Comparison of ENCODE assay signal across 13 cellular contexts in the genomic region with DNA sequence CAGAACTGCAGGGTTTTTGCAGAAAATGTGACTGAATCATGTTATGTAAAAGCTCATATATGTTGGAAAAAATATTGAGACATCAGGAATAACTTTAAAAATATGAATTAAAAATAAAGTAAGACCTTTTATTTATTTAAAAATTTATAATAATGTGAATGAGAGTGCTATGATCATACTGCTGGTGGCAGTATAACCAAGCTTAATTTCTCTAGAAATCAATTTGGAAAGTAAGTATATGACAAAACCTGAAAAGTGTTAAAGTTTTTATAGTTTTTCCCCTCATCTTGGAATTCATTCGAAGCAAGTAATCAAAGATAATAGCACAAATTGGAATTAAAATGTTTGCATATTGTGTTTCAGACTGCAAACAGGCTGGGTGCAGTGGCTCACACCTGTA. TPM values are rescaled to one million over a fixed set of nuclear protein-coding genes. Genes with fewer than 3 reads are reported as not detected.
DNase-seq lines count a peak whose midpoint lies in the region; ATAC-seq, FAIRE-seq and TF ChIP-seq lines count a peak whose summit lies in the region.
"Had no signal": no experiment of that assay in that cellular context is flagged by ENCODE, and none has a peak within 500 bp of the region (broad histone marks: within the 10 kb centered on the region; RNA-seq: fewer than 3 reads in every experiment).

No MANE protein-coding gene starts in this region.

- H3K4me2 ChIP-seq in HepG2 (ENCODE audit: low read depth, low read length) = no peak overlapping the region

- no peak overlapping the region for H3K4me3 ChIP-seq in right lobe of liver
- no peak overlapping the region for H3K4me3 ChIP-seq in HepG2 (replicated peaks in 1 of 3; ENCODE audit: insufficient read depth in 1 of 3, low read depth in 2 of 3, low read length in 3 of 3)
- H3K4me3 ChIP-seq in epithelial cell of proximal tubule (ENCODE audit: low read depth, low read length) = no peak overlapping the region
- no peak overlapping the region for H3K4me3 ChIP-seq in transverse colon

- no peak overlapping the region for H3K9ac ChIP-seq in HepG2 (ENCODE audit: insufficient read depth, low read depth, low read length)

- TF ChIP-seq POLR2A in right lobe of liver (IDR thresholded peaks at IDR 0.05) = no peak
- no peak for TF ChIP-seq POLR2A in HepG2 (IDR thresholded peaks at IDR 0.05; ENCODE audit: insufficient read depth in 1 of 2, low read depth in 2 of 2, low read length in 2 of 2)
- TF ChIP-seq POLR2A in transverse colon (IDR thresholded peaks at IDR 0.05) = no peak

- TF ChIP-seq RAD21 in HepG2 (CRISPR knock-in tag; IDR thresholded peaks at IDR 0.05) = no peak

- H3K27me3 ChIP-seq in right lobe of liver (no peaks in the 10 kb centered on the region), HepG2 (ENCODE audit: control insufficient read depth in 1 of 2, insufficient read depth in 2 of 2, low read length in 2 of 2) (no peaks in the 10 kb centered on the region), transverse colon (no peaks in the 10 kb centered on the region)

- ATAC-seq in right lobe of liver = no peak
- ATAC-seq in HepG2 = no peak
- ATAC-seq: activated T-cell treated with anti-CD3 and anti-CD28 coated beads, Interleukin-2, amount 50 U/mL, for 72 hours had no signal

- in situ Hi-C loops in HepG2 (cut with HindIII; ENCODE audit: extremely low pct_ligation_motif_present, low pct_unique_long_range_greater_than_20kb) (no loop called here), transverse colon (cut with MboI; ENCODE audit: low pct_ligation_motif_present in 1 of 4, low pct_unique_long_range_greater_than_20kb in 1 of 4, low sequenced_read_pairs in 3 of 4) (loop anchor here (10.0 to 25.0 kb wide), 2 partner anchors 170 to 398 kb away; a partner anchor contains a TSS)

- TF ChIP-seq EP300 in HepG2 (IDR thresholded peaks at IDR 0.05; ENCODE audit: low read depth in 2 of 2, low read length in 2 of 2) (no peak), HepG2 (CRISPR knock-in tag; IDR thresholded peaks at IDR 0.05; ENCODE audit: borderline replicate concordance) (no peak), transverse colon (IDR thresholded peaks at IDR 0.05; ENCODE audit: low read depth) (no peak)

- H3K27ac ChIP-seq in right lobe of liver (no peak overlapping the region), HepG2 (ENCODE audit: extremely low read length, insufficient read depth, low read length) (no peak overlapping the region), transverse colon (no peak overlapping the region)
- H3K27ac ChIP-seq: HL-60 had no signal

- H3K36me3 ChIP-seq in right lobe of liver = no peaks in the 10 kb centered on the region
- no peaks in the 10 kb centered on the region for H3K36me3 ChIP-seq in HepG2 (replicated peaks in 1 of 2; ENCODE audit: control insufficient read depth in 1 of 2, insufficient read depth in 2 of 2, low read length in 2 of 2)
- no peaks in the 10 kb centered on the region for H3K36me3 ChIP-seq in transverse colon

- peaks cover 0 to 9% (median 2%) of the 10 kb centered on the region in 4 donors for H3K4me1 ChIP-seq in right lobe of liver
- H3K4me1 ChIP-seq in HepG2 (ENCODE audit: insufficient read depth, low read length) = peaks cover 9% of the 10 kb centered on the region
- peaks cover 7 to 57% (median 18%) of the 10 kb centered on the region in 4 donors for H3K4me1 ChIP-seq in transverse colon

- POLR2A ChIA-PET in HepG2 (lab: Yijun Ruan, JAX) = no interaction called here

- DNase-seq in right lobe of liver (no peak), HepG2 (ENCODE audit: low spot score) (no peak), NCI-H748 (lab: John Stamatoyannopoulos, UW; ENCODE audit: unreplicated experiment) (peak; percentile 34), epithelial cell of proximal tubule (ENCODE audit: low read depth) (no peak), transverse colon (no peak), 8988T (no peak), NCI-H187 treated with DMSO at 0.1 percent for 48 hours (lab: John Stamatoyannopoulos, UW) (no peak)
- DNase-seq in activated CD8-positive, alpha-beta memory T cell treated with anti-CD3 and anti-CD28 coated beads, Interleukin-2, amount 50 U/mL, for 48 hours = no peak
- DNase-seq: activated T-cell treated with anti-CD3 and anti-CD28 coated beads, Interleukin-2, amount 50 U/mL, for 72 hours; COR-L47; mesendoderm; NCI-H1417 had no signal

- H3K9me3 ChIP-seq in right lobe of liver = no peaks in the 10 kb centered on the region
- no peaks in the 10 kb centered on the region for H3K9me3 ChIP-seq in HepG2 (ENCODE audit: low read length)
- H3K9me3 ChIP-seq in transverse colon = no peaks in the 10 kb centered on the region

- intact Hi-C loops in right lobe of liver (cut with DNase I) = loop anchor here in 1 of 2 donors (5.0 kb wide), 1 partner anchor 87 kb away; no protein-coding TSS in a partner anchor
- intact Hi-C loops in HepG2 (cut with micrococcal nuclease; ENCODE audit: unreplicated experiment) = no loop called here
- intact Hi-C loops in transverse colon (cut with DNase I; ENCODE audit: low total_unique reads) = no loop called here

- H4K20me1 ChIP-seq in HepG2 (ENCODE audit: insufficient read depth, low read length) = peaks cover 12% of the 10 kb centered on the region

- TF ChIP-seq CTCF in right lobe of liver (IDR thresholded peaks at IDR 0.05) (peak in 3 of 4 donors; percentile 7 to 24 (median 11)), HepG2 (CRISPR knock-in tag; IDR thresholded peaks at IDR 0.05) (no peak), epithelial cell of proximal tubule (conservative IDR thresholded peaks at IDR 0.05; ENCODE audit: low read depth, low read length) (peak; percentile 27), transverse colon (IDR thresholded peaks at IDR 0.05) (peak in 4 of 5 experiments; percentile 7 to 27 (median 22))

- 36% methylated on average over 1 of the region's 1 CpG for whole genome bisulfite sequencing in right lobe of liver (ENCODE audit: insufficient coverage, low coverage, low lambda C conversion rate, missing lambda C conversion rate)
- WGBS in HepG2 (ENCODE audit: low lambda C conversion rate) = 92% methylated on average over 1 of the region's 1 CpG
- 55 to 74% methylated on average over 1 of the region's 1 CpG for WGBS in transverse colon (ENCODE audit: low coverage in 1 of 2), 2 donors

- CTCF ChIA-PET in HepG2 (lab: Yijun Ruan, JAX; ENCODE audit: low intra/inter-chr PET ratio, low total read pairs) = no interaction called here

- no peaks in the 10 kb centered on the region for H3K79me2 ChIP-seq in HepG2 (ENCODE audit: insufficient read depth, low read length)

- H2AFZ ChIP-seq in HepG2 (ENCODE audit: low read length) = no peak overlapping the region

- FAIRE-seq in HepG2 (lab: Jason Lieb, UNC) = no peak

- no TSS peak for BruUV-seq in HepG2 (replicated peaks; lab: Mats Ljungman, UMichigan)

TF ChIP-seq in HepG2, 621 proteins besides CTCF, POLR2A, EP300 and RAD21 (continues in another document):
- TF ChIP-seq FOXA3 (CRISPR knock-in tag; IDR thresholded peaks at IDR 0.05) (no peak), TEAD2 (CRISPR knock-in tag; IDR thresholded peaks at IDR 0.05) (no peak), ZNF33A (CRISPR knock-in tag; IDR thresholded peaks at IDR 0.05; ENCODE audit: borderline replicate concordance) (no peak), CC2D1A (CRISPR knock-in tag; IDR thresholded peaks at IDR 0.05) (no peak)
- TF ChIP-seq, protein P1, sequence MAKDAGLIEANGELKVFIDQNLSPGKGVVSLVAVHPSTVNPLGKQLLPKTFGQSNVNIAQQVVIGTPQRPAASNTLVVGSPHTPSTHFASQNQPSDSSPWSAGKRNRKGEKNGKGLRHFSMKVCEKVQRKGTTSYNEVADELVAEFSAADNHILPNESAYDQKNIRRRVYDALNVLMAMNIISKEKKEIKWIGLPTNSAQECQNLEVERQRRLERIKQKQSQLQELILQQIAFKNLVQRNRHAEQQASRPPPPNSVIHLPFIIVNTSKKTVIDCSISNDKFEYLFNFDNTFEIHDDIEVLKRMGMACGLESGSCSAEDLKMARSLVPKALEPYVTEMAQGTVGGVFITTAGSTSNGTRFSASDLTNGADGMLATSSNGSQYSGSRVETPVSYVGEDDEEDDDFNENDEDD (CRISPR knock-in tag; IDR thresholded peaks at IDR 0.05; ENCODE audit: borderline replicate concordance) = no peak

RNA-seq across cellular contexts. Expression of a gene that starts 7.5 kb away (rescaled TPM):
- total RNA-seq in right lobe of liver (1 to 10 TPM; 3.5 to 5.2 (median 4.6) TPM), HepG2 (2016; rRNA removed; fragmentation: Illumina TruSeq; extraction: Trizol) (7.2 and 13.2 TPM in 2 replicates), epithelial cell of proximal tubule (63.7 and 68.7 TPM in 2 replicates), transverse colon (10 to 100 TPM in 2 of 4 donors, 1 to 10 TPM in 2; 4.9 to 34.4 (median 12.4) TPM)
- 2.7 and 4.0 TPM in 2 replicates for total RNA-seq in HepG2 (2016; cell fraction: cytosol; rRNA removed; fragmentation: Illumina TruSeq; extraction: Trizol; ENCODE audit: low read depth)
- total RNA-seq in HepG2 (2016; cell fraction: insoluble cytoplasmic fraction; rRNA removed; fragmentation: Illumina TruSeq; extraction: Trizol) = 7.2 and 12.7 TPM in 2 replicates
- total RNA-seq in HepG2 (2016; cell fraction: membrane; rRNA removed; fragmentation: Illumina TruSeq; extraction: Trizol) = 3.5 and 4.7 TPM in 2 replicates
- 17.2 and 19.6 TPM in 2 replicates for total RNA-seq in HepG2 (2016; cell fraction: nucleus; rRNA removed; fragmentation: Illumina TruSeq; extraction: Trizol)
- 21.0 and 21.3 TPM in 2 replicates for polyA plus RNA-seq in HepG2 (2011; rRNA removed)
- polyA plus RNA-seq in HepG2 (2011; cell fraction: cytosol; rRNA removed) = 8.3 and 17.1 TPM in 2 replicates
- 9.1 and 12.0 TPM in 2 replicates for polyA plus RNA-seq in HepG2 (2011; cell fraction: nucleus; rRNA removed)
- polyA plus RNA-seq in HepG2 (2012) = 22.8 and 23.0 TPM in 2 replicates
- polyA plus RNA-seq in HepG2 (2016; cell fraction: cytosol; fragmentation: Illumina TruSeq; extraction: Trizol; ENCODE audit: low read depth) = 0.12 and 0.20 TPM in 2 replicates
- polyA plus RNA-seq in HepG2 (2016; cell fraction: insoluble cytoplasmic fraction; fragmentation: Illumina TruSeq; extraction: Trizol; ENCODE audit: low read depth) = 3.7 and 3.8 TPM in 2 replicates
- polyA plus RNA-seq in HepG2 (2016; cell fraction: membrane; fragmentation: Illumina TruSeq; extraction: Trizol; ENCODE audit: low read depth) = 1.0 and 1.3 TPM in 2 replicates
- 11.1 TPM in 2 replicates for polyA plus RNA-seq in HepG2 (2016; cell fraction: nucleus; fragmentation: Illumina TruSeq; extraction: Trizol; ENCODE audit: insufficient read depth, low read depth)
- 53.0 and 116 TPM in 2 replicates for polyA minus RNA-seq in HepG2 (2011; rRNA and poly(A)+ RNA removed; ENCODE audit: low replicate concordance)
- polyA minus RNA-seq in HepG2 (2011; cell fraction: cytosol; rRNA and poly(A)+ RNA removed) = 43.8 and 58.0 TPM in 2 replicates
- polyA minus RNA-seq in HepG2 (2011; cell fraction: nucleus; rRNA and poly(A)+ RNA removed) = 52.9 and 81.2 TPM in 2 replicates
